Comparison of ENCODE assay signal across 29 cellular contexts in genomic region chr1:94934551-94934950, GRCh38.
"Had no signal": no experiment of that assay in that cellular context is flagged by ENCODE, and none has a peak within 500 bp of the region (broad histone marks: within the 10 kb centered on the region; RNA-seq: fewer than 3 reads in every experiment).

No MANE protein-coding gene starts in this region.

- H3K27ac ChIP-seq: brain microvascular endothelial cell, coronary artery, dorsolateral prefrontal cortex, gastroesophageal sphincter, hepatocyte, suprapubic skin, tibial artery, upper lobe of right lung, WERI-Rb-1 had no signal

- H2AFZ ChIP-seq: hepatocyte had no signal

- H3K27me3 ChIP-seq: brain microvascular endothelial cell, dorsolateral prefrontal cortex, gastroesophageal sphincter, hepatocyte, suprapubic skin, tibial artery, upper lobe of right lung had no signal

- DNase-seq: activated CD4-positive, alpha-beta memory T cell treated with anti-CD3 and anti-CD28 coated beads, Interleukin-2, amount 10 ng/mL, durations not matched to agents 7 days and 5 days; activated CD4-positive, alpha-beta T cell treated with anti-CD3 and anti-CD28 coated beads, Interleukin-2, amount 10 ng/mL, durations not matched to agents 24 days and 14 days; activated CD4-positive, CD25-positive, alpha-beta regulatory T cell treated with anti-CD3 and anti-CD28 coated beads, Interleukin-2, amount 50 U/mL, for 72 hours; activated CD8-positive, alpha-beta memory T cell treated with anti-CD3 and anti-CD28 coated beads, Interleukin-2, amount 50 U/mL, for 48 hours; activated gamma-delta T cell; activated naive CD4-positive, alpha-beta T cell treated with anti-CD3 and anti-CD28 coated beads, Interleukin-2, amount 10 ng/mL, durations not matched to agents 7 days and 5 days; activated naive CD8-positive, alpha-beta T cell treated with anti-CD3 and anti-CD28 coated beads, Interleukin-2, amount 10 ng/mL, durations not matched to agents 7 days and 5 days; activated T-cell treated with anti-CD3 and anti-CD28 coated beads, Interleukin-2, amount 50 U/mL, for 24 hours; amniotic stem cell; brain microvascular endothelial cell; dorsolateral prefrontal cortex; effector memory CD4-positive, alpha-beta T cell; erythroblast; left colon; mammary epithelial cell; naive B cell; posterior cingulate gyrus; stimulated activated CD4-positive, alpha-beta T cell treated with anti-CD3 and anti-CD28 coated beads, Interleukin-15, amount 100 ng/mL, for 24 hours; stimulated activated CD4-positive, alpha-beta T cell treated with anti-CD3 and anti-CD28 coated beads, Interleukin-2, amount 100 ng/mL, for 24 hours; stimulated activated naive CD4-positive, alpha-beta T cell; T-helper 9 cell; tibial artery; upper lobe of right lung; WERI-Rb-1 had no signal

- H3K4me3 ChIP-seq: coronary artery, dorsolateral prefrontal cortex, gastroesophageal sphincter, hepatocyte, suprapubic skin, tibial artery, upper lobe of right lung had no signal

- H3K36me3 ChIP-seq: brain microvascular endothelial cell, suprapubic skin, upper lobe of right lung, WERI-Rb-1 had no signal

- ATAC-seq: gastroesophageal sphincter, left colon, right cardiac atrium, upper lobe of right lung had no signal

- H3K9me3 ChIP-seq: gastroesophageal sphincter, suprapubic skin, tibial artery, upper lobe of right lung had no signal

- H3K27ac Mint-ChIP-seq: activated CD4-positive, alpha-beta memory T cell treated with anti-CD3 and anti-CD28 coated beads, Interleukin-2, amount 10 ng/mL, durations not matched to agents 7 days and 5 days; activated CD4-positive, alpha-beta T cell treated with anti-CD3 and anti-CD28 coated beads, Interleukin-2, amount 10 ng/mL, durations not matched to agents 24 days and 14 days; activated naive CD4-positive, alpha-beta T cell treated with anti-CD3 and anti-CD28 coated beads, Interleukin-2, amount 10 ng/mL, durations not matched to agents 7 days and 5 days; activated naive CD8-positive, alpha-beta T cell treated with anti-CD3 and anti-CD28 coated beads, Interleukin-2, amount 10 ng/mL, durations not matched to agents 7 days and 5 days; activated T-cell treated with anti-CD3 and anti-CD28 coated beads, Interleukin-2, amount 50 U/mL, for 24 hours; naive B cell had no signal

- H3K4me3 Mint-ChIP-seq: activated CD4-positive, alpha-beta memory T cell treated with anti-CD3 and anti-CD28 coated beads, Interleukin-2, amount 10 ng/mL, durations not matched to agents 7 days and 5 days; activated CD4-positive, alpha-beta T cell treated with anti-CD3 and anti-CD28 coated beads, Interleukin-2, amount 10 ng/mL, durations not matched to agents 24 days and 14 days; activated naive CD4-positive, alpha-beta T cell treated with anti-CD3 and anti-CD28 coated beads, Interleukin-2, amount 10 ng/mL, durations not matched to agents 7 days and 5 days; activated naive CD8-positive, alpha-beta T cell treated with anti-CD3 and anti-CD28 coated beads, Interleukin-2, amount 10 ng/mL, durations not matched to agents 7 days and 5 days; activated T-cell treated with anti-CD3 and anti-CD28 coated beads, Interleukin-2, amount 50 U/mL, for 24 hours; naive B cell had no signal

- H3K9me3 Mint-ChIP-seq: activated CD4-positive, alpha-beta memory T cell treated with anti-CD3 and anti-CD28 coated beads, Interleukin-2, amount 10 ng/mL, durations not matched to agents 7 days and 5 days; activated CD4-positive, alpha-beta T cell treated with anti-CD3 and anti-CD28 coated beads, Interleukin-2, amount 10 ng/mL, durations not matched to agents 24 days and 14 days; activated naive CD4-positive, alpha-beta T cell treated with anti-CD3 and anti-CD28 coated beads, Interleukin-2, amount 10 ng/mL, durations not matched to agents 7 days and 5 days; activated naive CD8-positive, alpha-beta T cell treated with anti-CD3 and anti-CD28 coated beads, Interleukin-2, amount 10 ng/mL, durations not matched to agents 7 days and 5 days; activated T-cell treated with anti-CD3 and anti-CD28 coated beads, Interleukin-2, amount 50 U/mL, for 24 hours; naive B cell had no signal

- H3K4me2 ChIP-seq: hepatocyte had no signal

- H3K36me3 Mint-ChIP-seq: activated naive CD4-positive, alpha-beta T cell treated with anti-CD3 and anti-CD28 coated beads, Interleukin-2, amount 10 ng/mL, durations not matched to agents 7 days and 5 days; naive B cell had no signal
